Comparison of ENCODE assay signal across 8 cellular contexts in genomic region chr11:35030716-35031213, GRCh38.
DNase-seq lines count a peak whose midpoint lies in the region; ATAC-seq, FAIRE-seq and TF ChIP-seq lines count a peak whose summit lies in the region.

No MANE protein-coding gene starts in this region.

- H3K4me2 ChIP-seq in endothelial cell of umbilical vein (ENCODE audit: insufficient read depth, low read length): peak overlapping the region; percentile 68

- H3K36me3 Mint-ChIP-seq in T-cell (peaks cover 4% of the 10 kb centered on the region), type B pancreatic cell (no peaks in the 10 kb centered on the region)

- CTCF ChIA-PET in T-cell (lab: Charles Lee): interaction anchor here (0.6 to 1.3 kb wide), 8 partner anchors 10 to 267 kb away, joined by 3 to 6 read pairs (median 4); no protein-coding TSS in a partner anchor
- CTCF ChIA-PET in endothelial cell of umbilical vein (lab: Charles Lee): interaction anchor here (0.7 to 2.8 kb wide), 12 partner anchors 10 to 1952 kb away, joined by 3 to 10 read pairs (median 4); no protein-coding TSS in a partner anchor

- FAIRE-seq in endothelial cell of umbilical vein (lab: Jason Lieb, UNC) (peak; percentile 50), pancreas (lab: Jason Lieb, UNC) (no peak)

- H3K4me3 ChIP-seq in endothelial cell of umbilical vein (replicated peaks in 1 of 3; ENCODE audit: insufficient read depth in 1 of 3, low read depth in 1 of 3, low read length in 3 of 3): no peak overlapping the region
- no peak overlapping the region for H3K4me3 ChIP-seq in pancreas

- H3K27ac Mint-ChIP-seq in T-cell (peak overlapping the region; percentile 94), type B pancreatic cell (no peak overlapping the region)

- intact Hi-C loops in endothelial cell of umbilical vein (cut with micrococcal nuclease): loop anchor here (5.0 kb wide), 2 partner anchors 47 to 137 kb away; no protein-coding TSS in a partner anchor
- intact Hi-C loops in pancreas (cut with DNase I): no loop called here

- POLR2A ChIA-PET in T-cell (lab: Charles Lee) (interaction anchor here (0.5 to 2.7 kb wide), 7 partner anchors 10 to 152 kb away, joined by 3 to 12 read pairs (median 7); no protein-coding TSS in a partner anchor), endothelial cell of umbilical vein (lab: Charles Lee) (interaction anchor here (0.7 kb wide), 1 partner anchor 259 kb away, joined by 3 read pairs; no protein-coding TSS in a partner anchor)

- H3K27ac ChIP-seq in endothelial cell of umbilical vein (ENCODE audit: insufficient read depth, low read depth, low read length): peak overlapping the region; percentile 82
- H3K27ac ChIP-seq in pancreas: no peak overlapping the region

- H3K4me3 Mint-ChIP-seq in T-cell: peak overlapping the region; percentile 28 to 66 (median 50)
- no peak overlapping the region for H3K4me3 Mint-ChIP-seq in type B pancreatic cell

- no peak overlapping the region for H2AFZ ChIP-seq in endothelial cell of umbilical vein (ENCODE audit: low read depth, low read length)

- no peaks in the 10 kb centered on the region for H3K36me3 ChIP-seq in endothelial cell of umbilical vein (ENCODE audit: control insufficient read depth in 2 of 2, extremely low read depth in 1 of 2, insufficient read depth in 2 of 2, low read length in 2 of 2)
- H3K36me3 ChIP-seq in pancreas: no peaks in the 10 kb centered on the region

- no peaks in the 10 kb centered on the region for H3K9me1 ChIP-seq in endothelial cell of umbilical vein (replicated peaks; ENCODE audit: control insufficient read depth, extremely low read depth, insufficient read depth, low read length)

- peak; percentile 78 for DNase-seq in activated effector memory CD4-positive, alpha-beta T cell treated with anti-CD3 and anti-CD28 coated beads, Interleukin-2, amount 50 U/mL, for 16 hours
- no peak for DNase-seq in activated effector memory CD4-positive, alpha-beta T cell treated with Interleukin-2 at 50 U/mL for 16 hours
- DNase-seq in T-cell (peak in 3 of 34 experiments; percentile 26 to 34 (median 26)), endothelial cell of umbilical vein (ENCODE audit: low read depth, low spot score) (peak; percentile 73), pancreas (no peak), cerebellar cortex (ENCODE audit: low spot score) (no peak), NCI-H187 treated with DMSO at 0.1 percent for 48 hours (lab: John Stamatoyannopoulos, UW) (no peak), type B pancreatic cell (ENCODE audit: extremely low spot score, unreplicated experiment) (no peak)

- 81 to 87% methylated on average over 11 of the region's 11 CpGs for WGBS in pancreas, 2 donors

- H3K9ac ChIP-seq in endothelial cell of umbilical vein (replicated peaks; ENCODE audit: extremely low read depth, insufficient read depth, low read length): no peak overlapping the region

- no TSS peak for BruUV-seq in endothelial cell of umbilical vein (replicated peaks; lab: Mats Ljungman, UMichigan)

- H3K9me3 ChIP-seq in endothelial cell of umbilical vein (replicated peaks; ENCODE audit: control insufficient read depth, insufficient read depth, low read length) (no peaks in the 10 kb centered on the region), pancreas (no peaks in the 10 kb centered on the region)

- TF ChIP-seq CTCF in endothelial cell of umbilical vein (IDR thresholded peaks at IDR 0.05; ENCODE audit: extremely low read depth in 1 of 2, insufficient read depth in 1 of 2, low read depth in 1 of 2, low read length in 2 of 2): no peak
- no peak for TF ChIP-seq CTCF in pancreas (IDR thresholded peaks at IDR 0.05)
- no peak for TF ChIP-seq CTCF in type B pancreatic cell (conservative IDR thresholded peaks at IDR 0.05)

- H3K4me1 ChIP-seq in endothelial cell of umbilical vein (ENCODE audit: control insufficient read depth, extremely low read depth, insufficient read depth, low read length): peaks cover 27% of the 10 kb centered on the region
- H3K4me1 ChIP-seq in pancreas: no peaks in the 10 kb centered on the region

- H3K27me3 Mint-ChIP-seq in T-cell (no peaks in the 10 kb centered on the region), type B pancreatic cell (no peaks in the 10 kb centered on the region)

- no peaks in the 10 kb centered on the region for H3K27me3 ChIP-seq in endothelial cell of umbilical vein (ENCODE audit: control insufficient read depth in 2 of 2, insufficient read depth in 2 of 2, low read length in 2 of 2)
- no peaks in the 10 kb centered on the region for H3K27me3 ChIP-seq in pancreas

- dilution Hi-C loops in endothelial cell of umbilical vein (cut with MboI; ENCODE audit: extremely low pct_ligation_motif_present, low sequenced_read_pairs): no loop called here

- TF ChIP-seq POLR2A in endothelial cell of umbilical vein (IDR thresholded peaks at IDR 0.05; ENCODE audit: low read depth, low read length): no peak

- H3K9me3 Mint-ChIP-seq in T-cell: peaks cover 0 to 3% (median 3%) of the 10 kb centered on the region in 3 donors
- peaks cover 4% of the 10 kb centered on the region for H3K9me3 Mint-ChIP-seq in type B pancreatic cell

- H3K79me2 ChIP-seq in endothelial cell of umbilical vein (ENCODE audit: control insufficient read depth, insufficient read depth, low read length): no peaks in the 10 kb centered on the region

- H4K20me1 ChIP-seq in endothelial cell of umbilical vein (replicated peaks; ENCODE audit: control insufficient read depth, extremely low read depth, insufficient read depth, low read length): no peaks in the 10 kb centered on the region

- ATAC-seq in T-cell (replicated peaks in 1 of 4) (peak in 3 of 4 experiments; percentile 34 to 59 (median 56)), pancreas (peak in 3 of 4 donors; percentile 30 to 84 (median 55))

- H3K4me1 Mint-ChIP-seq in T-cell (peaks cover 39 to 56% (median 55%) of the 10 kb centered on the region in 3 donors), type B pancreatic cell (ENCODE audit: unreplicated experiment) (no peaks in the 10 kb centered on the region)

TF ChIP-seq in endothelial cell of umbilical vein, 7 proteins besides CTCF, POLR2A, EP300 and RAD21:
- TF ChIP-seq JUN (IDR thresholded peaks at IDR 0.05; ENCODE audit: borderline replicate concordance, insufficient read depth, insufficient read length, low read depth): peak; percentile 56
- TF ChIP-seq FOS (IDR thresholded peaks at IDR 0.05; ENCODE audit: borderline replicate concordance, insufficient read depth, low read length): peak; percentile 98
- TF ChIP-seq POLR2AphosphoS5 (IDR thresholded peaks at IDR 0.05; ENCODE audit: insufficient read depth, low read depth, low read length): no peak
- peak; percentile 46 for TF ChIP-seq GATA2 (IDR thresholded peaks at IDR 0.05; ENCODE audit: insufficient read depth, insufficient read length, low read depth, low read length)
TF ChIP-seq in endothelial cell of umbilical vein: peak in this region for 3.

Comparison
In these comparisons a context has a peak if more than half of its experiments do, and no peak if none do; other contexts are left out.
1. DNase-seq: peak in activated effector memory CD4-positive, alpha-beta T cell treated with anti-CD3 and anti-CD28 coated beads, Interleukin-2, amount 50 U/mL, for 16 hours (single experiment) and endothelial cell of umbilical vein (single experiment); none in activated effector memory CD4-positive, alpha-beta T cell treated with Interleukin-2 at 50 U/mL for 16 hours (single experiment), pancreas (0 of 6), cerebellar cortex (single experiment), NCI-H187 treated with DMSO at 0.1 percent for 48 hours (single experiment) and type B pancreatic cell (single experiment).